8 cellular contexts compared by ENCODE assay signal in genomic region chr11:9004310-9004945, GRCh38.
DNase-seq lines count a peak whose midpoint lies in the region; ATAC-seq lines count a peak whose summit lies in the region.

No MANE protein-coding gene starts in this region.

- peak; percentile 13 for DNase-seq in DMS53 treated with DMSO at 0.1 percent for 48 hours (lab: John Stamatoyannopoulos, UW; ENCODE audit: unreplicated experiment)
- peak; percentile 49 for DNase-seq in NCI-H526 treated with DMSO at 0.1 percent for 48 hours (lab: John Stamatoyannopoulos, UW)
- DNase-seq in astrocyte of the hippocampus (ENCODE audit: low read depth, low spot score): peak; percentile 28
- peak; percentile 71 for DNase-seq in left kidney (ENCODE audit: low read depth, low spot score)
- no peak for DNase-seq in retina
- DNase-seq in NCI-H1436 treated with DMSO at 0.1 percent for 48 hours (lab: John Stamatoyannopoulos, UW): no peak

- H3K36me3 ChIP-seq in subcutaneous abdominal adipose tissue (ENCODE audit: control insufficient read depth in 5 of 5, insufficient read depth in 5 of 5, low read length in 5 of 5): no peaks in the 10 kb centered on the region

- H3K27ac ChIP-seq in subcutaneous abdominal adipose tissue (ENCODE audit: low read depth, low read length): no peak overlapping the region

- no peak overlapping the region for H3K9ac ChIP-seq in subcutaneous abdominal adipose tissue (ENCODE audit: low read length in 5 of 5)

- ATAC-seq in HG02870 (IDR thresholded peaks at IDR 0.05; ENCODE audit: unreplicated experiment): no peak

- H3K9me3 ChIP-seq in subcutaneous abdominal adipose tissue (ENCODE audit: control insufficient read depth in 5 of 5, low read length in 5 of 5): no peaks in the 10 kb centered on the region

- H3K4me3 ChIP-seq in subcutaneous abdominal adipose tissue (ENCODE audit: low read depth in 1 of 5, low read length in 5 of 5): peak overlapping the region in 4 of 5 donors; percentile 43 to 65 (median 58)

- H3K27me3 ChIP-seq in subcutaneous abdominal adipose tissue (ENCODE audit: control insufficient read depth in 5 of 5, insufficient read depth in 4 of 5, low read length in 5 of 5): peaks cover 3 to 8% (median 7%) of the 10 kb centered on the region in 5 donors

- H3K4me1 ChIP-seq in subcutaneous abdominal adipose tissue (ENCODE audit: control insufficient read depth in 5 of 5, insufficient read depth in 5 of 5, low read length in 5 of 5): peaks cover 0 to 19% (median 18%) of the 10 kb centered on the region in 5 donors

Comparison
In these comparisons a context has a peak if more than half of its experiments do, and no peak if none do; other contexts are left out.
1. DNase-seq: peak in DMS53 treated with DMSO at 0.1 percent for 48 hours (single experiment), NCI-H526 treated with DMSO at 0.1 percent for 48 hours (single experiment), astrocyte of the hippocampus (single experiment) and left kidney (single experiment); none in retina (single experiment) and NCI-H1436 treated with DMSO at 0.1 percent for 48 hours (single experiment).